Comparison of ENCODE assay signal across 13 cellular contexts in the genomic region with DNA sequence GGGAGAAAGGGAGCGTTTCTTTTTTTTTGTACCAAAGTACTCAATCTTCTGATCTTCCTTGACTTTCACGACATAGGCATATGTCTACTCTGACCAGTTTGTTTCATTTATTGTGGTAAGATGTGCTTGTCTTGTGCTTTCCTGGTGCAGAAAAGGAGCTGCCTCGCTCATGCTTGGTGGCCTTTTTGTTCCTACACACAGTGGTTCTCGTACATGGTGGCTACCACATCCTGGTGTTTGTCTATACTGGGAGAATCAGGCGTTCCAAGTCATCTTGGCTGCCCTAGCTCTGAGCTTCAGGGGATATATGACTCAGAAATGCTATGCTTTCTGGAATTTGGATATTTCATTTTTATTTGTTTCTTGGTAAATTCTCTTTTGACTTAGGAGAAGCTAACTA. TPM values are rescaled to one million over a fixed set of nuclear protein-coding genes. Genes with fewer than 3 reads are reported as not detected.
DNase-seq lines count a peak whose midpoint lies in the region; ATAC-seq and TF ChIP-seq lines count a peak whose summit lies in the region.
"Had no signal": no experiment of that assay in that cellular context is flagged by ENCODE, and none has a peak within 500 bp of the region (broad histone marks: within the 10 kb centered on the region; RNA-seq: fewer than 3 reads in every experiment).

No MANE protein-coding gene starts in this region.

- peak overlapping the region; percentile 30 for H3K27ac Mint-ChIP-seq in activated CD4-positive, alpha-beta memory T cell treated with anti-CD3 and anti-CD28 coated beads for 36 hours

- no peak overlapping the region for H3K4me3 ChIP-seq in fibroblast of mammary gland (ENCODE audit: control insufficient read depth, low read depth, low read length)
- H3K4me3 ChIP-seq: GM12878, lower lobe of right lung had no signal

- H3K36me3 Mint-ChIP-seq in activated CD4-positive, alpha-beta memory T cell treated with anti-CD3 and anti-CD28 coated beads for 36 hours = peaks cover 33% of the 10 kb centered on the region

- H3K9me3 Mint-ChIP-seq in activated CD4-positive, alpha-beta memory T cell treated with anti-CD3 and anti-CD28 coated beads for 36 hours = no peaks in the 10 kb centered on the region

- peak; percentile 21 for DNase-seq in stimulated activated CD4-positive, alpha-beta T cell treated with anti-CD3 and anti-CD28 coated beads, Interleukin-15, amount 100 ng/mL, for 24 hours
- no peak for DNase-seq in stimulated activated CD4-positive, alpha-beta T cell treated with anti-CD3 and anti-CD28 coated beads, Interleukin-4, amount 100 ng/mL, for 1 hour
- DNase-seq in activated CD4-positive, alpha-beta memory T cell treated with anti-CD3 and anti-CD28 coated beads for 36 hours = peak; percentile 46
- peak; percentile 34 for DNase-seq in fibroblast of mammary gland (ENCODE audit: low read depth)
- DNase-seq in NCI-H128 (lab: John Stamatoyannopoulos, UW; ENCODE audit: unreplicated experiment) = no peak
- DNase-seq: amniotic stem cell, lower lobe of right lung, NCI-H1092 treated with DMSO at 0.1 percent for 48 hours had no signal

- no peaks in the 10 kb centered on the region for H3K27me3 Mint-ChIP-seq in activated CD4-positive, alpha-beta memory T cell treated with anti-CD3 and anti-CD28 coated beads for 36 hours

- no peak overlapping the region for H3K4me3 Mint-ChIP-seq in activated CD4-positive, alpha-beta memory T cell treated with anti-CD3 and anti-CD28 coated beads for 36 hours

- POLR2A ChIA-PET in activated CD4-positive, alpha-beta memory T cell treated with anti-CD3 and anti-CD28 coated beads for 36 hours (lab: Charles Lee) = interaction anchor here (0.6 to 1.2 kb wide), 3 partner anchors 12 to 68 kb away, joined by 3 to 4 read pairs (median 3); no protein-coding TSS in a partner anchor

- peaks cover 38% of the 10 kb centered on the region for H3K4me1 Mint-ChIP-seq in activated CD4-positive, alpha-beta memory T cell treated with anti-CD3 and anti-CD28 coated beads for 36 hours (ENCODE audit: low read depth)

- intact Hi-C loops in activated CD4-positive, alpha-beta memory T cell treated with anti-CD3 and anti-CD28 coated beads for 36 hours (cut with micrococcal nuclease) = loop anchor here (1.0 kb wide), 2 partner anchors 16 to 30 kb away; no protein-coding TSS in a partner anchor

- ATAC-seq in HG02588 (IDR thresholded peaks at IDR 0.05; ENCODE audit: unreplicated experiment) (no peak), GM18909 (IDR thresholded peaks at IDR 0.05; ENCODE audit: poor library complexity, unreplicated experiment) (no peak), GM21390 (IDR thresholded peaks at IDR 0.05; ENCODE audit: unreplicated experiment) (no peak)
- ATAC-seq: GM12878, lower lobe of right lung had no signal

- TF ChIP-seq CTCF in fibroblast of mammary gland (conservative IDR thresholded peaks at IDR 0.05; ENCODE audit: control insufficient read depth, insufficient read depth, low read depth, low read length) = no peak

- CTCF ChIA-PET in activated CD4-positive, alpha-beta memory T cell treated with anti-CD3 and anti-CD28 coated beads for 36 hours (lab: Charles Lee) = interaction anchor here (0.7 to 1.2 kb wide), 2 partner anchors 29 to 210 kb away, joined by 5 read pairs; no protein-coding TSS in a partner anchor

RNA-seq across cellular contexts. Expression of gene MYB, which starts 31.8 kb away (rescaled TPM):
- 10 to 100 TPM; 19.4 to 19.7 TPM for total RNA-seq in activated CD4-positive, alpha-beta memory T cell treated with anti-CD3 and anti-CD28 coated beads for 36 hours
- total RNA-seq: renal cortical epithelial cell had no signal

Comparison
In these comparisons a context has a peak if more than half of its experiments do, and no peak if none do; other contexts are left out.
1. DNase-seq: peak in stimulated activated CD4-positive, alpha-beta T cell treated with anti-CD3 and anti-CD28 coated beads, Interleukin-15, amount 100 ng/mL, for 24 hours (single experiment), activated CD4-positive, alpha-beta memory T cell treated with anti-CD3 and anti-CD28 coated beads for 36 hours (single experiment) and fibroblast of mammary gland (single experiment); none in stimulated activated CD4-positive, alpha-beta T cell treated with anti-CD3 and anti-CD28 coated beads, Interleukin-4, amount 100 ng/mL, for 1 hour (single experiment) and NCI-H128 (single experiment).